9 cellular contexts compared by ENCODE assay signal in genomic region chr13:27919934-27920676, GRCh38. TPM values are rescaled to one million over a fixed set of nuclear protein-coding genes. Genes with fewer than 3 reads are reported as not detected.
DNase-seq lines count a peak whose midpoint lies in the region; ATAC-seq, FAIRE-seq and TF ChIP-seq lines count a peak whose summit lies in the region.
"Had no signal": no experiment of that assay in that cellular context is flagged by ENCODE, and none has a peak within 500 bp of the region (broad histone marks: within the 10 kb centered on the region; RNA-seq: fewer than 3 reads in every experiment).

PDX1 (plus strand) TSS chr13:27920000; CDS start chr13:27920139, 139 bp downstream.

- H3K36me3 Mint-ChIP-seq in Caco-2 (ENCODE audit: insufficient read depth, unreplicated experiment) (peaks cover 7% of the 10 kb centered on the region), mesothelial cell of epicardium (no peaks in the 10 kb centered on the region)

- H3K4me3 Mint-ChIP-seq in Caco-2 (ENCODE audit: unreplicated experiment), result peak within 1 kb of the TSS; percentile 96
- H3K4me3 Mint-ChIP-seq in mesothelial cell of epicardium, result peak within 1 kb of the TSS; percentile 59

- ATAC-seq in HG03095 (IDR thresholded peaks at IDR 0.05; ENCODE audit: unreplicated experiment) (peak; percentile 65), K562 (peak; percentile 84; the same call in 1 of the 3 replicates), aorta (ENCODE audit: low FRiP score) (peak; percentile 28), GM21529 (IDR thresholded peaks at IDR 0.05; ENCODE audit: unreplicated experiment) (no peak)

- H3K9me1 ChIP-seq in K562 (ENCODE audit: control insufficient read depth, insufficient read depth, low read length), result no peaks in the 10 kb centered on the region

- 10% methylated on average over 23 of the region's 76 CpGs for WGBS in K562 (ENCODE audit: insufficient coverage, low coverage, missing lambda C conversion rate)
- WGBS in aorta, 2 donors, result 1% methylated on average over 72 to 76 of the region's 76 CpGs

- no peak within 1 kb of the TSS for H3K4me2 ChIP-seq in K562 (ENCODE audit: insufficient read depth, low read length)

- H3K4me1 Mint-ChIP-seq in Caco-2 (ENCODE audit: low read depth, unreplicated experiment) (peaks cover 8% of the 10 kb centered on the region), mesothelial cell of epicardium (peaks cover 13% of the 10 kb centered on the region)

- H3K4me1 ChIP-seq in Caco-2, result peaks cover 25% of the 10 kb centered on the region
- peaks cover 0 to 9% of the 10 kb centered on the region in 2 experiments; a peak in 2 of 5 replicates for H3K4me1 ChIP-seq in K562 (replicated peaks in 1 of 2; ENCODE audit: control insufficient read depth in 2 of 2, insufficient read depth in 2 of 2, low read length in 2 of 2)
- no peaks in the 10 kb centered on the region for H3K4me1 ChIP-seq in aorta (ENCODE audit: control insufficient read depth in 1 of 2, insufficient read depth in 2 of 2, low read length in 2 of 2)

- no peak for FAIRE-seq in K562 (lab: Jason Lieb, UNC)
- FAIRE-seq: frontal cortex had no signal

- H3K4me3 ChIP-seq in Caco-2 (ENCODE audit: low read depth, low read length), result peak within 1 kb of the TSS; percentile 83
- no peak within 1 kb of the TSS for H3K4me3 ChIP-seq in K562
- peak within 1 kb of the TSS; percentile 23 to 34 for H3K4me3 ChIP-seq in aorta (ENCODE audit: low read length in 2 of 2)

- intact Hi-C loops in Caco-2 (cut with micrococcal nuclease; ENCODE audit: unreplicated experiment) (loop anchor here (1.0 to 2.0 kb wide), 2 partner anchors 33 to 51 kb away; no protein-coding TSS in a partner anchor), K562 (cut with micrococcal nuclease) (no loop called here), aorta (cut with DNase I) (no loop called here)

- H3K79me2 ChIP-seq in K562 (ENCODE audit: control insufficient read depth, insufficient read depth, low read length), result no peaks in the 10 kb centered on the region

- peak within 1 kb of the TSS; percentile 68 for H3K27ac Mint-ChIP-seq in Caco-2 (ENCODE audit: unreplicated experiment)
- no peak within 1 kb of the TSS for H3K27ac Mint-ChIP-seq in mesothelial cell of epicardium

- no peak within 1 kb of the TSS for H3K27ac ChIP-seq in K562 (ENCODE audit: extremely low read depth, low read depth, low read length)
- H3K27ac ChIP-seq in aorta (ENCODE audit: low read depth in 1 of 2, low read length in 2 of 2), result no peak within 1 kb of the TSS

- H3K27me3 Mint-ChIP-seq in Caco-2 (ENCODE audit: insufficient read depth, unreplicated experiment) (no peaks in the 10 kb centered on the region), mesothelial cell of epicardium (ENCODE audit: low read depth) (peaks cover 95% of the 10 kb centered on the region)

- CTCF ChIA-PET in Caco-2 (lab: Charles Lee), result interaction anchor here (0.6 to 2.7 kb wide), 6 partner anchors 33 to 94 kb away, joined by 3 to 26 read pairs (median 7); no protein-coding TSS in a partner anchor
- CTCF ChIA-PET in K562 (lab: Yijun Ruan, JAX; ENCODE audit: low intra/inter-chr PET ratio), result no interaction called here

- TF ChIP-seq EP300 in K562 (IDR thresholded peaks at IDR 0.05; ENCODE audit: low read length), result no peak

- in situ Hi-C loops in K562 (cut with MboI), result no loop called here

- BruUV-seq in Caco-2 (replicated peaks; lab: Mats Ljungman, UMichigan) (TSS peak; percentile 26), K562 (replicated peaks; lab: Mats Ljungman, UMichigan) (no TSS peak)

- H4K20me1 ChIP-seq in K562 (replicated peaks; ENCODE audit: control insufficient read depth, insufficient read depth, low read length), result no peaks in the 10 kb centered on the region

- H3K36me3 ChIP-seq in Caco-2 (ENCODE audit: control insufficient read depth, insufficient read depth, low read length), result no peaks in the 10 kb centered on the region
- H3K36me3 ChIP-seq in K562 (ENCODE audit: control insufficient read depth, insufficient read depth, low read length), result no peaks in the 10 kb centered on the region
- no peaks in the 10 kb centered on the region for H3K36me3 ChIP-seq in aorta (ENCODE audit: control insufficient read depth in 1 of 2, insufficient read depth in 2 of 2, low read length in 1 of 2)

- no peak for TF ChIP-seq POLR2A in K562 (conservative IDR thresholded peaks at IDR 0.05)

- H3K9me3 Mint-ChIP-seq in Caco-2 (ENCODE audit: unreplicated experiment) (no peaks in the 10 kb centered on the region), mesothelial cell of epicardium (no peaks in the 10 kb centered on the region)

- H3K27me3 ChIP-seq in Caco-2 (replicated peaks; ENCODE audit: control insufficient read depth, insufficient read depth, low read length) (no peaks in the 10 kb centered on the region), K562 (ENCODE audit: control insufficient read depth in 2 of 2, insufficient read depth in 2 of 2, low read length in 2 of 2) (peaks cover 11 to 62% of the 10 kb centered on the region in 2 experiments; a peak in 4 of 5 replicates), aorta (ENCODE audit: control insufficient read depth in 1 of 2, insufficient read depth in 2 of 2, low read length in 1 of 2) (peaks cover 0 to 4% of the 10 kb centered on the region in 2 donors)

- no peak within 1 kb of the TSS for H2AFZ ChIP-seq in K562 (ENCODE audit: low read depth, low read length)

- no peak for TF ChIP-seq CTCF in Caco-2 (IDR thresholded peaks at IDR 0.05; ENCODE audit: insufficient read depth in 1 of 2, low read depth in 1 of 2, low read length in 1 of 2, severe bottlenecking in 1 of 2, unreplicated experiment in 1 of 2)
- no peak for TF ChIP-seq CTCF in K562 (IDR thresholded peaks at IDR 0.05 in 2 of 3, conservative IDR thresholded peaks at IDR 0.05 in 1 of 3; ENCODE audit: insufficient read depth in 2 of 3, low read depth in 1 of 3, low read length in 3 of 3)
- no peak for TF ChIP-seq CTCF in mesothelial cell of epicardium (IDR thresholded peaks at IDR 0.05; ENCODE audit: unreplicated experiment)

- no peaks in the 10 kb centered on the region for H3K9me3 ChIP-seq in Caco-2
- no peaks in the 10 kb centered on the region for H3K9me3 ChIP-seq in K562 (replicated peaks; ENCODE audit: control insufficient read depth, insufficient read depth, low read depth, low read length)
- no peaks in the 10 kb centered on the region for H3K9me3 ChIP-seq in aorta (ENCODE audit: control insufficient read depth, low read length)

- DNase-seq in Caco-2 (peak; percentile 86 to 89), K562 (ENCODE audit: extremely low read depth in 1 of 4, low spot score in 3 of 4) (peak in 1 of 4 experiments; percentile 2), mesothelial cell of epicardium (ENCODE audit: low spot score in 2 of 2, unreplicated experiment in 2 of 2) (peak in 1 of 2 experiments; percentile 68), aorta (no peak), GOT3 (lab: John Stamatoyannopoulos, UW) (no peak), NCI-H1092 (lab: John Stamatoyannopoulos, UW) (no peak)

- no peak within 1 kb of the TSS for H3K9ac ChIP-seq in K562 (ENCODE audit: insufficient read depth in 1 of 2, low read depth in 2 of 2, low read length in 2 of 2)

- POLR2A ChIA-PET in Caco-2 (lab: Charles Lee), result interaction anchor here (0.7 kb wide), 1 partner anchor 35 kb away, joined by 3 read pairs; no protein-coding TSS in a partner anchor
- POLR2A ChIA-PET in K562 (lab: Yijun Ruan, JAX), result interaction anchor here (0.6 kb wide), 1 partner anchor 27 kb away, joined by 3 read pairs; no protein-coding TSS in a partner anchor

- TF ChIP-seq RAD21 in K562 (CRISPR knock-in tag; conservative IDR thresholded peaks at IDR 0.05 in 1 of 2, IDR thresholded peaks at IDR 0.05 in 1 of 2), result no peak

TF ChIP-seq in K562, 482 proteins besides CTCF, POLR2A, EP300 and RAD21:
- TF ChIP-seq ARID1B (IDR thresholded peaks at IDR 0.05), result no peak
- TF ChIP-seq, protein P1, sequence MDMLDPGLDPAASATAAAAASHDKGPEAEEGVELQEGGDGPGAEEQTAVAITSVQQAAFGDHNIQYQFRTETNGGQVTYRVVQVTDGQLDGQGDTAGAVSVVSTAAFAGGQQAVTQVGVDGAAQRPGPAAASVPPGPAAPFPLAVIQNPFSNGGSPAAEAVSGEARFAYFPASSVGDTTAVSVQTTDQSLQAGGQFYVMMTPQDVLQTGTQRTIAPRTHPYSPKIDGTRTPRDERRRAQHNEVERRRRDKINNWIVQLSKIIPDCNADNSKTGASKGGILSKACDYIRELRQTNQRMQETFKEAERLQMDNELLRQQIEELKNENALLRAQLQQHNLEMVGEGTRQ (CRISPR knock-in tag; IDR thresholded peaks at IDR 0.05), result peak; percentile 82; the same call in 1 of the 2 replicates
- peak; percentile 9 for TF ChIP-seq RBM25 (IDR thresholded peaks at IDR 0.05; ENCODE audit: low read depth, low read length, severe bottlenecking)
- TF ChIP-seq USF1 (CRISPR knock-in tag; IDR thresholded peaks at IDR 0.05), result peak; percentile 51; the same call in 1 of the 2 replicates
TF ChIP-seq in K562: peak in this region for 3.

RNA-seq across cellular contexts. Expression of gene PDX1, which starts in this region (rescaled TPM):
- 3.7 and 3.9 TPM in 2 replicates for total RNA-seq in Caco-2 (2022)
- not detected in 2 replicates for total RNA-seq in K562 (2011; cell fraction: chromatin; rRNA removed; ENCODE audit: low replicate concordance)
- not detected in 2 replicates for total RNA-seq in K562 (2011; cell fraction: nucleolus; rRNA removed)
- total RNA-seq in K562 (2011; cell fraction: nucleoplasm; rRNA removed), result not detected in 2 replicates
- total RNA-seq in K562 (2014; rRNA removed), result not detected in 2 replicates
- not detected in 2 replicates for total RNA-seq in K562 (2014; rRNA removed; fragmentation: Illumina TruSeq; extraction: Trizol)
- not detected in 2 replicates for total RNA-seq in K562 (2015; rRNA removed; fragmentation: Illumina TruSeq; extraction: Trizol)
- total RNA-seq in K562 (2021), result not detected in 2 replicates
- not detected in 2 replicates for polyA plus RNA-seq in K562 (2011; rRNA removed)
- polyA plus RNA-seq in K562 (2011; cell fraction: cytosol; rRNA removed), result not detected in 2 replicates
- not detected in 2 replicates for polyA plus RNA-seq in K562 (2011; cell fraction: nucleus; rRNA removed)
- not detected in 2 replicates for polyA plus RNA-seq in K562 (2012)
- polyA plus RNA-seq in K562 (2014; fragmentation: Illumina TruSeq; extraction: Trizol), result not detected in 2 replicates
- polyA plus RNA-seq in K562 (2014; fragmentation: Nextera tagmentation; extraction: Ambion mirVana), result not detected
- polyA plus RNA-seq in K562 (2014; rRNA removed), result not detected in 2 replicates
- polyA minus RNA-seq in K562 (2011; rRNA and poly(A)+ RNA removed), result not detected in 2 replicates
- not detected in 2 replicates for polyA minus RNA-seq in K562 (2011; cell fraction: cytosol; rRNA and poly(A)+ RNA removed)
- not detected in 2 replicates for polyA minus RNA-seq in K562 (2011; cell fraction: nucleus; rRNA and poly(A)+ RNA removed)
- not detected in 3 replicates for total RNA-seq in mesothelial cell of epicardium
- total RNA-seq in aorta, result not detected
- 1 to 10 TPM in 1 of 2 donors, not detected in 1; 5.3 TPM for polyA plus RNA-seq in aorta
- total RNA-seq: frontal cortex had no signal

Comparison
In these comparisons a context has a peak if more than half of its experiments do, and no peak if none do; other contexts are left out.
1. Peak in ATAC-seq in K562; RNA of the gene not detected or under 1 TPM.
2. DNase-seq: peak in Caco-2 (2 of 2); none in aorta (0 of 2), GOT3 (single experiment) and NCI-H1092 (single experiment).